ENCODE assay signal across 16 cellular contexts in the genomic region with DNA sequence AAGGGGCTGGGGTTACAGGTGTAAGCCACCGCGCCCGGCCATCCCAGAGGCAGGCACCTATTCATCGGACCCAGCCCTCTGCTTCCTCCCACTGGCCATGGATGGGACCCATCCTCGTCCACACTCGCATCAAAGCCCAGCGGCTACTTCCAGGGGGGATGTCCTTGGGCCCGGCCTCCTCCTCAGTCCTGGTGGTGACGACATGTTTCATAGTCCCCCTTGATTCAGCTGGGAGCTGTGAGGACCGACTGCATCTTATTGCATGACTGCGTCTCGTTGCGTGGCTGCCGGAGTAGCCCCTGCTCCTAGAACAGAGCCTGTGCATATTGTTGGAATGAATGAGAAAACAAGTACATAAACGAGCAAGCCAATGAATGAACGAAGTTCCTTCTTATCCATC. TPM values are rescaled to one million over a fixed set of nuclear protein-coding genes. Genes with fewer than 3 reads are reported as not detected.
A peak's percentile ranks its signal among the peaks of the same experiment; 100 is the strongest.
DNase-seq lines count a peak whose midpoint lies in the region; ATAC-seq and TF ChIP-seq lines count a peak whose summit lies in the region.
"Had no signal": no experiment of that assay in that cellular context is flagged by ENCODE, and none has a peak within 500 bp of the region (broad histone marks: within the 10 kb centered on the region; RNA-seq: fewer than 3 reads in every experiment).

No MANE protein-coding gene starts in this region.

- H3K9ac ChIP-seq in endodermal cell (ENCODE audit: extremely low read depth, low read length, poor library complexity, severe bottlenecking), result no peak overlapping the region

- H3K9me3 Mint-ChIP-seq in endodermal cell, result no peaks in the 10 kb centered on the region
- no peaks in the 10 kb centered on the region for H3K9me3 Mint-ChIP-seq in nephron
- H3K9me3 Mint-ChIP-seq: CD14-positive monocyte, immature natural killer cell had no signal

- H3K4me3 ChIP-seq in SJCRH30 (no peak overlapping the region), endodermal cell (ENCODE audit: low read length) (no peak overlapping the region), tibial artery (peak overlapping the region; percentile 55 to 63), upper lobe of left lung (no peak overlapping the region), MG63 (no peak overlapping the region)

- WGBS in endodermal cell (ENCODE audit: insufficient coverage in 1 of 2, insufficient read length in 1 of 2), 2 experiments, result 87 to 93% methylated on average over 8 to 16 of the region's 16 CpGs
- WGBS in upper lobe of left lung, 2 donors, result 85 to 93% methylated on average over 16 of the region's 16 CpGs

- H3K4me1 ChIP-seq in SJCRH30 (peaks cover 56% of the 10 kb centered on the region), endodermal cell (ENCODE audit: control insufficient read depth, insufficient read depth, low read length) (no peaks in the 10 kb centered on the region), tibial artery (peaks cover 0 to 95% (median 78%) of the 10 kb centered on the region in 4 donors), upper lobe of left lung (peaks cover 4 to 11% (median 6%) of the 10 kb centered on the region in 4 donors)

- H3K27ac Mint-ChIP-seq in endodermal cell (no peak overlapping the region), nephron (peak overlapping the region; percentile 90 to 97 (median 94))
- H3K27ac Mint-ChIP-seq: CD14-positive monocyte, immature natural killer cell had no signal

- intact Hi-C loops in tibial artery (cut with DNase I; ENCODE audit: low total_unique reads), result no loop called here

- H3K27me3 Mint-ChIP-seq in endodermal cell (ENCODE audit: insufficient read depth) (no peaks in the 10 kb centered on the region), nephron (ENCODE audit: low read depth) (no peaks in the 10 kb centered on the region)

- ATAC-seq in HG02938 (IDR thresholded peaks at IDR 0.05; ENCODE audit: unreplicated experiment), result no peak
- no peak for ATAC-seq in upper lobe of left lung (ENCODE audit: low FRiP score in 2 of 2)
- ATAC-seq in GM19467 (IDR thresholded peaks at IDR 0.05; ENCODE audit: unreplicated experiment), result no peak

- H3K4me1 Mint-ChIP-seq in endodermal cell (peaks cover 21% of the 10 kb centered on the region), nephron (peaks cover 54% of the 10 kb centered on the region)
- H3K4me1 Mint-ChIP-seq: immature natural killer cell had no signal

- TF ChIP-seq CTCF in endodermal cell (conservative IDR thresholded peaks at IDR 0.05) (peak; percentile 46), nephron (IDR thresholded peaks at IDR 0.05; ENCODE audit: unreplicated experiment in 3 of 3) (no peak), tibial artery (IDR thresholded peaks at IDR 0.05) (no peak), upper lobe of left lung (IDR thresholded peaks at IDR 0.05) (no peak)

- H3K36me3 Mint-ChIP-seq in endodermal cell (ENCODE audit: low read depth) (no peaks in the 10 kb centered on the region), nephron (ENCODE audit: low read depth) (no peaks in the 10 kb centered on the region)
- H3K36me3 Mint-ChIP-seq: CD14-positive monocyte, immature natural killer cell had no signal

- H3K27ac ChIP-seq in SJCRH30 (peak overlapping the region; percentile 54; the same call in 1 of the 2 replicates), endodermal cell (ENCODE audit: low read depth, low read length) (peak overlapping the region; percentile 79), tibial artery (peak overlapping the region; percentile 93 to 95), upper lobe of left lung (no peak overlapping the region)

- peaks cover 18% of the 10 kb centered on the region for H3K36me3 ChIP-seq in SJCRH30
- H3K36me3 ChIP-seq in endodermal cell (ENCODE audit: control insufficient read depth, insufficient read depth, low read length), result peaks cover 7% of the 10 kb centered on the region
- H3K36me3 ChIP-seq in tibial artery, result no peaks in the 10 kb centered on the region
- H3K36me3 ChIP-seq in upper lobe of left lung, result no peaks in the 10 kb centered on the region
- H3K36me3 ChIP-seq in MG63, result peaks cover 2% of the 10 kb centered on the region; the same call in 1 of the 2 replicates

- TF ChIP-seq EP300 in upper lobe of left lung (IDR thresholded peaks at IDR 0.05), result no peak

- H3K27me3 ChIP-seq in SJCRH30, result no peaks in the 10 kb centered on the region
- no peaks in the 10 kb centered on the region for H3K27me3 ChIP-seq in endodermal cell (ENCODE audit: control insufficient read depth, insufficient read depth, low read length, poor library complexity, severe bottlenecking)
- H3K27me3 ChIP-seq in tibial artery, result no peaks in the 10 kb centered on the region
- no peaks in the 10 kb centered on the region for H3K27me3 ChIP-seq in upper lobe of left lung
- no peaks in the 10 kb centered on the region for H3K27me3 ChIP-seq in MG63

- H3K9me3 ChIP-seq in SJCRH30 (replicated peaks) (no peaks in the 10 kb centered on the region), endodermal cell (ENCODE audit: control insufficient read depth, low read length) (no peaks in the 10 kb centered on the region), tibial artery (no peaks in the 10 kb centered on the region), upper lobe of left lung (no peaks in the 10 kb centered on the region), MG63 (no peaks in the 10 kb centered on the region)

- H3K4me3 Mint-ChIP-seq in endodermal cell (no peak overlapping the region), nephron (peak overlapping the region; percentile 41 to 62 (median 48))
- H3K4me3 Mint-ChIP-seq: CD14-positive monocyte, immature natural killer cell had no signal

- TF ChIP-seq POLR2A in upper lobe of left lung (IDR thresholded peaks at IDR 0.05), result no peak

- DNase-seq in SJCRH30 (no peak), endodermal cell (no peak), tibial artery (no peak), upper lobe of left lung (no peak), MG63 (no peak)
- DNase-seq: DND-41; immature natural killer cell; NCI-H1092 treated with DMSO at 0.1 percent for 48 hours; NCI-H345; OCI-M1; stimulated activated CD4-positive, alpha-beta T cell treated with anti-CD3 and anti-CD28 coated beads, Interleukin-2, amount 100 ng/mL, for 24 hours; stimulated activated CD8-positive, alpha-beta memory T cell treated with anti-CD3 and anti-CD28 coated beads, Interleukin-4, amount 100 ng/mL, for 48 hours had no signal

RNA-seq across cellular contexts. Expression of a gene that starts 12.8 kb away (rescaled TPM):
- total RNA-seq in SJCRH30 (2014; rRNA removed; shearing (Covaris generic)), result 86.2 and 89.2 TPM in 2 replicates
- total RNA-seq in endodermal cell, result 10 to 100 TPM; 40.6 to 47.7 TPM
- polyA plus RNA-seq in endodermal cell (2013, experiment 1 of 2), result 26.5 TPM
- polyA plus RNA-seq in endodermal cell (2013, experiment 2 of 2), result 28.0 TPM
- total RNA-seq in upper lobe of left lung, result 1 to 10 TPM; 2.7 to 10.0 (median 3.9) TPM
- total RNA-seq in MG63 (2014; rRNA removed; shearing (Covaris generic); ENCODE audit: low replicate concordance), result 16.6 and 34.4 TPM in 2 replicates
- polyA plus RNA-seq: CD14-positive monocyte had no signal

Comparison
In these comparisons a context has a peak if more than half of its experiments do, and no peak if none do; other contexts are left out.
1. H3K27ac ChIP-seq: peak in SJCRH30 (single experiment), endodermal cell (single experiment) and tibial artery (2 of 2); none in upper lobe of left lung (0 of 4).
2. H3K4me3 ChIP-seq: peak in tibial artery (2 of 2); none in SJCRH30 (single experiment), endodermal cell (single experiment), upper lobe of left lung (0 of 4) and MG63 (single experiment).